ENCODE assay signal across 10 cellular contexts in genomic region chr15:28886431-28887343, GRCh38. TPM values are rescaled to one million over a fixed set of nuclear protein-coding genes. Genes with fewer than 3 reads are reported as not detected.
DNase-seq lines count a peak whose midpoint lies in the region; ATAC-seq, FAIRE-seq and TF ChIP-seq lines count a peak whose summit lies in the region.
"Had no signal": no experiment of that assay in that cellular context is flagged by ENCODE, and none has a peak within 500 bp of the region (broad histone marks: within the 10 kb centered on the region; RNA-seq: fewer than 3 reads in every experiment).

No MANE protein-coding gene starts in this region.

- H3K27ac ChIP-seq in WERI-Rb-1 (no peak overlapping the region; the same call in 1 of the 2 replicates), foreskin keratinocyte (no peak overlapping the region)
- H3K27ac ChIP-seq: 22Rv1 had no signal

- peak overlapping the region; percentile 75 for H3K4me3 ChIP-seq in WERI-Rb-1 (ENCODE audit: low read depth, low read length)
- H3K4me3 ChIP-seq in skeletal muscle cell (ENCODE audit: low read depth, low read length), result peak overlapping the region; percentile 72

- DNase-seq in DMS 273 (lab: John Stamatoyannopoulos, UW; ENCODE audit: unreplicated experiment), result peak; percentile 47
- DNase-seq in DMS 273 treated with DMSO at 0.1 percent for 48 hours (lab: John Stamatoyannopoulos, UW), result no peak
- DNase-seq in WERI-Rb-1, result no peak
- DNase-seq in foreskin keratinocyte, result no peak
- no peak for DNase-seq in skeletal muscle cell (ENCODE audit: low read depth)
- no peak for DNase-seq in GM12891 (ENCODE audit: insufficient read length, low spot score)
- no peak for DNase-seq in NCI-H187 treated with DMSO at 0.1 percent for 48 hours (lab: John Stamatoyannopoulos, UW)
- DNase-seq: NCI-H524 treated with DMSO at 0.1 percent for 48 hours had no signal

- H3K27me3 ChIP-seq in WERI-Rb-1 (ENCODE audit: insufficient read depth, low read depth, severe bottlenecking) (no peaks in the 10 kb centered on the region), foreskin keratinocyte (no peaks in the 10 kb centered on the region)

- FAIRE-seq in GM12891 (lab: Jason Lieb, UNC), result no peak

- TF ChIP-seq POLR2A in GM12891 (IDR thresholded peaks at IDR 0.05; ENCODE audit: low read depth, low read length), result no peak

- H3K4me1 ChIP-seq in foreskin keratinocyte, result no peaks in the 10 kb centered on the region

- no peaks in the 10 kb centered on the region for H3K36me3 ChIP-seq in WERI-Rb-1

- TF ChIP-seq CTCF in WERI-Rb-1 (IDR thresholded peaks at IDR 0.05; ENCODE audit: low read depth, low read length) (no peak), foreskin keratinocyte (conservative IDR thresholded peaks at IDR 0.05) (no peak)

- peak; percentile 6 for ATAC-seq in foreskin keratinocyte
- ATAC-seq in HG03469 (IDR thresholded peaks at IDR 0.05; ENCODE audit: unreplicated experiment), result no peak

- no peaks in the 10 kb centered on the region for H3K9me3 ChIP-seq in WERI-Rb-1 (ENCODE audit: severe bottlenecking)

TF ChIP-seq in GM12891, 5 proteins besides CTCF, POLR2A, EP300 and RAD21:
- TF ChIP-seq TAF1 (IDR thresholded peaks at IDR 0.05; ENCODE audit: low read depth, low read length) (no peak), PAX5 (IDR thresholded peaks at IDR 0.05; ENCODE audit: insufficient read depth, low read length, severe bottlenecking) (no peak), POLR2AphosphoS5 (IDR thresholded peaks at IDR 0.05; ENCODE audit: low read depth, low read length) (no peak), SPI1 (IDR thresholded peaks at IDR 0.05; ENCODE audit: low read depth, low read length) (no peak), POU2F2 (IDR thresholded peaks at IDR 0.05; ENCODE audit: low read depth, low read length) (no peak)

RNA-seq across cellular contexts. Expression of gene APBA2, which starts 0.9 kb away (rescaled TPM):
- total RNA-seq in foreskin keratinocyte, result 13.9 and 21.1 TPM in 2 replicates
- 7.3 and 11.3 TPM in 2 replicates for polyA plus RNA-seq in foreskin keratinocyte
- 0.06 TPM for polyA plus RNA-seq in GM12891 (2012; ENCODE audit: low read depth, missing spikeins)

RNA-seq across cellular contexts. Expression of gene GOLGA6L7, which starts 38.2 kb away (rescaled TPM):
- not detected in 2 replicates for total RNA-seq in foreskin keratinocyte
- not detected in 2 replicates for polyA plus RNA-seq in foreskin keratinocyte
- polyA plus RNA-seq in GM12891 (2012; ENCODE audit: low read depth, missing spikeins), result not detected
